ENCODE assay signal across 8 cellular contexts in genomic region chr4:3942569-3942971, GRCh38.
DNase-seq lines count a peak whose midpoint lies in the region; ATAC-seq and TF ChIP-seq lines count a peak whose summit lies in the region.
"Not testable (repeated sequence)": the region's sequence is repeated elsewhere in the genome, so short reads cannot be mapped to it uniquely, and the experiment has no call there.

No MANE protein-coding gene starts in this region.

- H3K27me3 Mint-ChIP-seq in T-cell; activated naive CD4-positive, alpha-beta T cell treated with anti-CD3 and anti-CD28 coated beads for 36 hours (ENCODE audit: low read depth): not testable (repeated sequence)

- not testable (repeated sequence) for H3K9ac ChIP-seq in BLaER1; mesenchymal stem cell (ENCODE audit: low read length)

- H3K14ac ChIP-seq in mesenchymal stem cell (ENCODE audit: low read length in 2 of 2), result not testable (repeated sequence)

- not testable (repeated sequence) for H2BK12ac ChIP-seq in mesenchymal stem cell (ENCODE audit: low read length in 2 of 2)

- not testable (repeated sequence) for H2BK5ac ChIP-seq in mesenchymal stem cell (ENCODE audit: low read depth, low read length, poor library complexity, severe bottlenecking)

- H3K79me1 ChIP-seq in mesenchymal stem cell (replicated peaks; ENCODE audit: low read length, poor library complexity, severe bottlenecking), result not testable (repeated sequence)

- not testable (repeated sequence) for H4K20me1 ChIP-seq in BLaER1

- not testable (repeated sequence) for H2BK120ac ChIP-seq in mesenchymal stem cell (ENCODE audit: low read depth, low read length)

- H3K27ac ChIP-seq in BLaER1; mesenchymal stem cell (ENCODE audit: low read length, poor library complexity, severe bottlenecking): not testable (repeated sequence)

- CTCF ChIA-PET in T-cell (lab: Charles Lee), result not testable (repeated sequence)
- CTCF ChIA-PET in activated naive CD4-positive, alpha-beta T cell treated with anti-CD3 and anti-CD28 coated beads for 36 hours (lab: Charles Lee), result interaction anchor here (1.0 to 1.2 kb wide), 5 partner anchors 23 to 103 kb away, joined by 3 to 5 read pairs (median 4); no protein-coding TSS in a partner anchor

- not testable (repeated sequence) for ATAC-seq in T-cell (replicated peaks in 1 of 4)

- not testable (repeated sequence) for H3K18ac ChIP-seq in mesenchymal stem cell (ENCODE audit: low read depth in 1 of 2, low read length in 2 of 2)

- H2BK15ac ChIP-seq in mesenchymal stem cell (ENCODE audit: low read depth, poor library complexity, severe bottlenecking), result not testable (repeated sequence)

- peak; percentile 39 for TF ChIP-seq CTCF in fibroblast of mammary gland (conservative IDR thresholded peaks at IDR 0.05; ENCODE audit: control insufficient read depth, insufficient read depth, low read depth, low read length)

- H3K36me3 ChIP-seq in BLaER1; HAP-1 (replicated peaks): not testable (repeated sequence)
- H3K36me3 ChIP-seq in mesenchymal stem cell (ENCODE audit: control insufficient read depth in 1 of 2, insufficient read depth in 2 of 2, low read depth in 1 of 2, low read length in 2 of 2), result peaks cover 5 to 12% of the 10 kb centered on the region in 2 experiments

- H3K4me2 ChIP-seq in BLaER1, result peak overlapping the region; percentile 57
- H3K4me2 ChIP-seq in mesenchymal stem cell (ENCODE audit: low read length, poor library complexity, severe bottlenecking), result not testable (repeated sequence)

- peaks cover 14% of the 10 kb centered on the region; the same call in 1 of the 2 replicates for H3K4me1 ChIP-seq in BLaER1
- not testable (repeated sequence) for H3K4me1 ChIP-seq in HAP-1; mesenchymal stem cell (ENCODE audit: control insufficient read depth, insufficient read depth, low read depth, low read length)

- not testable (repeated sequence) for H3K36me3 Mint-ChIP-seq in T-cell; activated naive CD4-positive, alpha-beta T cell treated with anti-CD3 and anti-CD28 coated beads for 36 hours (ENCODE audit: low read depth)

- not testable (repeated sequence) for H3K27ac Mint-ChIP-seq in T-cell; activated naive CD4-positive, alpha-beta T cell treated with anti-CD3 and anti-CD28 coated beads for 36 hours

- in situ Hi-C loops in HAP-1 (cut with MboI; ENCODE audit: low sequenced_read_pairs), result not testable (repeated sequence)

- DNase-seq in HAP-1 (ENCODE audit: low spot score in 2 of 2) (peak; percentile 11 to 52), NCI-H2171 (lab: John Stamatoyannopoulos, UW) (peak; percentile 3), T-cell (peak in 28 of 34 experiments; percentile 13 to 63 (median 38)), fibroblast of mammary gland (ENCODE audit: low read depth) (peak; percentile 42), mesenchymal stem cell (peak; percentile 27)
- DNase-seq in activated naive CD4-positive, alpha-beta T cell treated with anti-CD3 and anti-CD28 coated beads for 36 hours, result peak; percentile 80
- DNase-seq in stimulated activated CD4-positive, alpha-beta T cell treated with anti-CD3 and anti-CD28 coated beads, Interleukin-4, amount 100 ng/mL, for 48 hours (ENCODE audit: low read depth in 2 of 2), result peak; percentile 11 to 28

- WGBS in mesenchymal stem cell, result 43% methylated on average over 6 of the region's 12 CpGs

- H3K4me3 ChIP-seq in BLaER1; HAP-1; fibroblast of mammary gland (ENCODE audit: control insufficient read depth, low read depth, low read length); mesenchymal stem cell (ENCODE audit: insufficient read depth in 1 of 2, low read depth in 1 of 2, low read length in 2 of 2): not testable (repeated sequence)

- not testable (repeated sequence) for H2AFZ ChIP-seq in mesenchymal stem cell (ENCODE audit: low read depth, low read length)

- H3K27me3 ChIP-seq in BLaER1; HAP-1 (ENCODE audit: low read depth); mesenchymal stem cell (ENCODE audit: control insufficient read depth in 1 of 2, insufficient read depth in 1 of 2, low read length in 2 of 2): not testable (repeated sequence)

- not testable (repeated sequence) for H3K9me3 ChIP-seq in BLaER1; HAP-1; mesenchymal stem cell (ENCODE audit: control insufficient read depth, low read length)

- H4K91ac ChIP-seq in mesenchymal stem cell (ENCODE audit: low read length), result not testable (repeated sequence)

- H3K4me3 Mint-ChIP-seq in T-cell; activated naive CD4-positive, alpha-beta T cell treated with anti-CD3 and anti-CD28 coated beads for 36 hours: not testable (repeated sequence)

- not testable (repeated sequence) for H4K8ac ChIP-seq in mesenchymal stem cell (ENCODE audit: low read length)

- not testable (repeated sequence) for H3K9me3 Mint-ChIP-seq in T-cell; activated naive CD4-positive, alpha-beta T cell treated with anti-CD3 and anti-CD28 coated beads for 36 hours

- intact Hi-C loops in activated naive CD4-positive, alpha-beta T cell treated with anti-CD3 and anti-CD28 coated beads for 36 hours (cut with micrococcal nuclease), result loop anchor here (5.0 to 10.0 kb wide), 2 partner anchors 50 to 408 kb away; partner anchors contain the start of gene LRPAP1

- H2AK5ac ChIP-seq in mesenchymal stem cell (ENCODE audit: low read length, severe bottlenecking), result not testable (repeated sequence)

- H3K4me1 Mint-ChIP-seq in T-cell, result peaks cover 6 to 12% (median 6%) of the 10 kb centered on the region in 3 donors
- H3K4me1 Mint-ChIP-seq in activated naive CD4-positive, alpha-beta T cell treated with anti-CD3 and anti-CD28 coated beads for 36 hours (ENCODE audit: low read depth), result not testable (repeated sequence)

- H3K23ac ChIP-seq in mesenchymal stem cell (ENCODE audit: low read length in 2 of 2), result not testable (repeated sequence)

- H3K4ac ChIP-seq in mesenchymal stem cell (ENCODE audit: low read depth in 1 of 2, low read length in 2 of 2), result not testable (repeated sequence)

- POLR2A ChIA-PET in T-cell (lab: Charles Lee), result not testable (repeated sequence)

Comparison
In these comparisons a context has a peak if more than half of its experiments do, and no peak if none do; other contexts are left out.
1. DNase-seq: peak in every context shown above with its lines; median percentile 80 in activated naive CD4-positive, alpha-beta T cell treated with anti-CD3 and anti-CD28 coated beads for 36 hours; 42 in fibroblast of mammary gland; 38 in T-cell; 32 in HAP-1; 27 in mesenchymal stem cell; 20 in stimulated activated CD4-positive, alpha-beta T cell treated with anti-CD3 and anti-CD28 coated beads, Interleukin-4, amount 100 ng/mL, for 48 hours; 3 in NCI-H2171.